22 cellular contexts compared by ENCODE assay signal in genomic region chr18:12772111-12772510, GRCh38.
"Had no signal": no experiment of that assay in that cellular context is flagged by ENCODE, and none has a peak within 500 bp of the region (broad histone marks: within the 10 kb centered on the region; RNA-seq: fewer than 3 reads in every experiment).

No MANE protein-coding gene starts in this region.

- H3K36me3 ChIP-seq: pancreas, prostate gland, sigmoid colon, stomach, thoracic aorta, transverse colon had no signal

- H3K9me3 ChIP-seq: pancreas, prostate gland, sigmoid colon, stomach, thoracic aorta, transverse colon had no signal

- H3K27me3 Mint-ChIP-seq: naive B cell had no signal

- H3K27me3 ChIP-seq: foreskin keratinocyte, hepatocyte, pancreas, sigmoid colon, stomach, transverse colon had no signal

- H3K36me3 Mint-ChIP-seq: naive B cell had no signal

- H3K4me3 ChIP-seq: hepatocyte, lung, pancreas, prostate gland, sigmoid colon, skin epidermis, stomach, thoracic aorta, transverse colon had no signal

- H3K27ac ChIP-seq: foreskin keratinocyte, hepatocyte, pancreas, prostate gland, sigmoid colon, skin epidermis, stomach, thoracic aorta, transverse colon had no signal

- H3K4me1 ChIP-seq: foreskin keratinocyte, pancreas, prostate gland, sigmoid colon, transverse colon had no signal

- H3K9me3 Mint-ChIP-seq: nephron had no signal

- H3K27ac Mint-ChIP-seq: naive B cell, nephron had no signal

- H3K4me3 Mint-ChIP-seq: naive B cell, nephron had no signal

- H3K4me1 Mint-ChIP-seq: naive B cell, nephron had no signal

- DNase-seq: dermis blood vessel endothelial cell; foreskin keratinocyte; kidney; left cardiac atrium; left ventricle myocardium superior; mesenchymal stem cell; naive B cell; occipital lobe; pancreas; sigmoid colon; stimulated activated CD4-positive, alpha-beta T cell treated with anti-CD3 and anti-CD28 coated beads, Interleukin-12 subunit alpha, Interleukin-12 subunit beta, amount 100 ng/mL, for 4 hours; stimulated activated naive CD4-positive, alpha-beta T cell; stomach; substantia nigra; transverse colon had no signal

- FAIRE-seq: colon, kidney, pancreas had no signal
